Comparison of ENCODE assay signal across 17 cellular contexts in genomic region chr20:4791121-4791520, GRCh38.
"Had no signal": no experiment of that assay in that cellular context is flagged by ENCODE, and none has a peak within 500 bp of the region (broad histone marks: within the 10 kb centered on the region; RNA-seq: fewer than 3 reads in every experiment).

No MANE protein-coding gene starts in this region.

- H3K4me3 ChIP-seq: ascending aorta, breast epithelium, prostate gland, upper lobe of left lung had no signal

- H3K27ac Mint-ChIP-seq: activated B cell treated with CpG ODN at 0.5 μM for 24 hours; activated CD8-positive, alpha-beta T cell treated with anti-CD3 and anti-CD28 coated beads for 36 hours; dendritic cell treated with granulocyte-macrophage colony-stimulating factor and Interleukin-4, amounts not matched to agents 40 ng/mL and 50 ng/mL, for 4 days had no signal

- H3K4me3 Mint-ChIP-seq: activated B cell treated with CpG ODN at 0.5 μM for 24 hours; activated CD8-positive, alpha-beta T cell treated with anti-CD3 and anti-CD28 coated beads for 36 hours; dendritic cell treated with granulocyte-macrophage colony-stimulating factor and Interleukin-4, amounts not matched to agents 40 ng/mL and 50 ng/mL, for 4 days; stimulated activated naive CD8-positive, alpha-beta T cell treated with anti-CD3 and anti-CD28 coated beads, Interleukin-15, amount 100 ng/mL, for 72 hours had no signal

- ATAC-seq: activated CD8-positive, alpha-beta T cell treated with anti-CD3 and anti-CD28 coated beads for 36 hours; right cardiac atrium; stimulated activated naive CD8-positive, alpha-beta T cell treated with anti-CD3 and anti-CD28 coated beads, Interleukin-15, amount 100 ng/mL, for 72 hours had no signal

- H3K9me3 ChIP-seq: ascending aorta, breast epithelium, prostate gland, upper lobe of left lung had no signal

- H3K27ac ChIP-seq: ascending aorta, breast epithelium, prostate gland, upper lobe of left lung had no signal

- H3K27me3 Mint-ChIP-seq: activated B cell treated with CpG ODN at 0.5 μM for 24 hours; activated CD8-positive, alpha-beta T cell treated with anti-CD3 and anti-CD28 coated beads for 36 hours; dendritic cell treated with granulocyte-macrophage colony-stimulating factor and Interleukin-4, amounts not matched to agents 40 ng/mL and 50 ng/mL, for 4 days; stimulated activated naive CD8-positive, alpha-beta T cell treated with anti-CD3 and anti-CD28 coated beads, Interleukin-15, amount 100 ng/mL, for 72 hours had no signal

- H3K4me1 ChIP-seq: ascending aorta, breast epithelium, prostate gland had no signal

- H3K27me3 ChIP-seq: ascending aorta, breast epithelium, upper lobe of left lung had no signal

- H3K36me3 ChIP-seq: breast epithelium, prostate gland had no signal

- DNase-seq: activated B cell treated with CpG ODN at 0.5 μM for 24 hours; activated CD4-positive, alpha-beta T cell treated with anti-CD3 and anti-CD28 coated beads for 48 hours; activated CD8-positive, alpha-beta T cell treated with anti-CD3 and anti-CD28 coated beads for 36 hours; activated naive CD4-positive, alpha-beta T cell treated with Interleukin-2 at 50 U/mL for 16 hours; cerebellar nuclear complex; effector memory CD4-positive, alpha-beta T cell; foreskin melanocyte; right cardiac atrium; small intestine; stimulated activated CD4-positive, alpha-beta T cell treated with anti-CD3 and anti-CD28 coated beads, Interleukin-4, amount 100 ng/mL, for 4 hours; stimulated activated CD8-positive, alpha-beta memory T cell treated with anti-CD3 and anti-CD28 coated beads, Interleukin-4, amount 100 ng/mL, for 48 hours; stimulated activated naive CD8-positive, alpha-beta T cell treated with anti-CD3 and anti-CD28 coated beads, Interleukin-15, amount 100 ng/mL, for 72 hours; upper lobe of left lung had no signal

- H3K9me3 Mint-ChIP-seq: activated B cell treated with CpG ODN at 0.5 μM for 24 hours; activated CD8-positive, alpha-beta T cell treated with anti-CD3 and anti-CD28 coated beads for 36 hours; dendritic cell treated with granulocyte-macrophage colony-stimulating factor and Interleukin-4, amounts not matched to agents 40 ng/mL and 50 ng/mL, for 4 days; stimulated activated naive CD8-positive, alpha-beta T cell treated with anti-CD3 and anti-CD28 coated beads, Interleukin-15, amount 100 ng/mL, for 72 hours had no signal
